ENCODE assay signal across 15 cellular contexts in the genomic region with DNA sequence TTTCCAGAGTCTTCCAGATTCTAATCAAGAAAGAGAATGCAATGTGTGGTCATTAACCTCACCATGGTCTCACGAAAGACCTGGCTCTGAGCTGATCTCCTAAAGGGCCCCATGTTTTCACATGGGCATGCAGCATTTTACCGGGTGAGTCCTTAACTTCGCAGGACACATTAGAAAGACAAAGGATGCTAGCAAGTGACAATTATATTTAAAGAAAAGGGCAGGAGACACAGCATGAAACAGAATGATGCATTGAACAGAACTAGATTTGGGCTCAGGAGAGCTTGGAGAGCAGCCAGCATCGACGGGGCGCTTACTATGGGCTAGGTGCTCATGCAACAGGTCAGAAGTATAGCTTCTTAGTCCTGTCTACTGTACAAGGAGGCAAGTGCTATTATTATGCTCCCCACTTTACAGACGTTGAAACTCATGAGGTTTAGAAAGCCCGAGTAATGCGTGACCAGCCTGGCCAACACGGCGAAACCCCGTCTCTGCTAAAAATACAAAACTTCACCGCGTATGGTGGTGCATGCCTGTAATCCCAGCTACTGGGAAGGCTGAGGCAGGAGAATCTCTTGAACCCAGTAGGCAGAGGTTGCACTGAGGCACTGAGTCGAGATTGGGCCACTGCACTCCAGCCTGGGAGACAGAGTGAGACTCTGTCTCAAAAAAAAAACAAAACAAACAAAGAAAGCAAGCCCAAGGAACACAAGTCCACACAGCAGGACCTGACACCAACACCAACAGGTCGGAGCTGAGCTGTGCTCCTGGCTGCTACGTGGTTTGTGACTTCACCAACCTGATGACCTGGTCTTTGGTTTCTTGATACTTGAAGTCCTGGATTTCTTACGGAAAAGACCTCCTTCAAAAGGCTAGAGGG. TPM values are rescaled to one million over a fixed set of nuclear protein-coding genes. Genes with fewer than 3 reads are reported as not detected.
DNase-seq lines count a peak whose midpoint lies in the region; ATAC-seq and TF ChIP-seq lines count a peak whose summit lies in the region.
"Had no signal": no experiment of that assay in that cellular context is flagged by ENCODE, and none has a peak within 500 bp of the region (broad histone marks: within the 10 kb centered on the region; RNA-seq: fewer than 3 reads in every experiment).

No MANE protein-coding gene starts in this region.

- H3K36me3 Mint-ChIP-seq in Calu3 (ENCODE audit: insufficient read depth, unreplicated experiment) = peaks cover 88% of the 10 kb centered on the region
- H3K36me3 Mint-ChIP-seq in endothelial cell (ENCODE audit: low read depth, unreplicated experiment) = peaks cover 11% of the 10 kb centered on the region
- H3K36me3 Mint-ChIP-seq in HFFc6 (ENCODE audit: low read depth) = no peaks in the 10 kb centered on the region

- H3K4me1 Mint-ChIP-seq in Calu3 (ENCODE audit: low read depth, unreplicated experiment) = peaks cover 70% of the 10 kb centered on the region
- peaks cover 45% of the 10 kb centered on the region for H3K4me1 Mint-ChIP-seq in endothelial cell (ENCODE audit: unreplicated experiment)
- H3K4me1 Mint-ChIP-seq in HFFc6 (ENCODE audit: low read depth) = peaks cover 6% of the 10 kb centered on the region; the same call in 1 of the 2 replicates

- peak overlapping the region; percentile 96 for H3K27ac Mint-ChIP-seq in Calu3 (ENCODE audit: unreplicated experiment)
- H3K27ac Mint-ChIP-seq in endothelial cell (ENCODE audit: unreplicated experiment) = peak overlapping the region; percentile 61
- no peak overlapping the region for H3K27ac Mint-ChIP-seq in HFFc6

- H3K4me1 ChIP-seq in RWPE2 (ENCODE audit: insufficient read depth, poor library complexity, severe bottlenecking) (peaks cover 25% of the 10 kb centered on the region), skeletal muscle tissue (ENCODE audit: control insufficient read depth in 3 of 3, insufficient read depth in 3 of 3, low read length in 3 of 3) (peaks cover 36 to 67% (median 38%) of the 10 kb centered on the region in 3 donors), foreskin keratinocyte (peaks cover 23% of the 10 kb centered on the region)
- H3K4me1 ChIP-seq: SJCRH30 had no signal

- H3K4me3 Mint-ChIP-seq in Calu3 (ENCODE audit: low read depth, unreplicated experiment) = no peak overlapping the region
- no peak overlapping the region for H3K4me3 Mint-ChIP-seq in endothelial cell (ENCODE audit: unreplicated experiment)
- no peak overlapping the region for H3K4me3 Mint-ChIP-seq in HFFc6
- H3K4me3 Mint-ChIP-seq: activated T-helper 17 cell treated with anti-CD3 and anti-CD28 coated beads, Interleukin-2, amount 50 U/mL, for 72 hours had no signal

- no peak for DNase-seq in Calu3
- DNase-seq in RWPE2 (ENCODE audit: low spot score) = no peak
- no peak for DNase-seq in endothelial cell (ENCODE audit: low spot score)
- no peak for DNase-seq in NCI-H1436 (lab: John Stamatoyannopoulos, UW)
- no peak for DNase-seq in HFFc6
- no peak for DNase-seq in foreskin keratinocyte
- DNase-seq: Caco-2, esophagus squamous epithelium, NCI-H187 treated with DMSO at 0.1 percent for 48 hours, SJCRH30, substantia nigra had no signal

- H3K27ac ChIP-seq in RWPE2 (ENCODE audit: poor library complexity, severe bottlenecking) (peak overlapping the region; percentile 88), skeletal muscle tissue (ENCODE audit: low read depth, low read length) (peak overlapping the region; percentile 99), foreskin keratinocyte (no peak overlapping the region)
- H3K27ac ChIP-seq: SJCRH30 had no signal

- H3K27me3 Mint-ChIP-seq in Calu3 (ENCODE audit: unreplicated experiment) = no peaks in the 10 kb centered on the region
- peaks cover 20% of the 10 kb centered on the region for H3K27me3 Mint-ChIP-seq in endothelial cell (ENCODE audit: unreplicated experiment)
- H3K27me3 Mint-ChIP-seq in HFFc6 (ENCODE audit: insufficient read depth) = peaks cover 4% of the 10 kb centered on the region
- H3K27me3 Mint-ChIP-seq: activated T-helper 17 cell treated with anti-CD3 and anti-CD28 coated beads, Interleukin-2, amount 50 U/mL, for 72 hours had no signal

- CTCF ChIA-PET in Calu3 (lab: Charles Lee) = interaction anchor here (2.5 to 3.3 kb wide), 3 partner anchors 11 to 49 kb away, joined by 16 to 33 read pairs (median 24); partner anchors contain the start of gene MBP

- TF ChIP-seq CTCF in Calu3 (IDR thresholded peaks at IDR 0.05; ENCODE audit: unreplicated experiment) (no peak), RWPE2 (IDR thresholded peaks at IDR 0.05; ENCODE audit: poor library complexity, severe bottlenecking) (no peak), endothelial cell (IDR thresholded peaks at IDR 0.05; ENCODE audit: unreplicated experiment) (no peak), HFFc6 (IDR thresholded peaks at IDR 0.05) (no peak), foreskin keratinocyte (conservative IDR thresholded peaks at IDR 0.05) (no peak)

- intact Hi-C loops in Calu3 (cut with micrococcal nuclease; ENCODE audit: unreplicated experiment) = no loop called here

- no peaks in the 10 kb centered on the region for H3K9me3 ChIP-seq in RWPE2 (ENCODE audit: severe bottlenecking)
- H3K9me3 ChIP-seq in skeletal muscle tissue (ENCODE audit: control insufficient read depth in 3 of 3, low read length in 3 of 3) = no peaks in the 10 kb centered on the region
- H3K9me3 ChIP-seq: Caco-2, esophagus squamous epithelium, right atrium auricular region, SJCRH30 had no signal

- no TSS peak for BruUV-seq in Calu3 (replicated peaks; lab: Mats Ljungman, UMichigan)

- H3K9me3 Mint-ChIP-seq in Calu3 (ENCODE audit: low read depth, unreplicated experiment) (peaks cover 6% of the 10 kb centered on the region), endothelial cell (ENCODE audit: unreplicated experiment) (no peaks in the 10 kb centered on the region), HFFc6 (no peaks in the 10 kb centered on the region)

- no peak for ATAC-seq in RWPE2 (ENCODE audit: low read depth)
- ATAC-seq in foreskin keratinocyte = no peak
- ATAC-seq: activated T-helper 17 cell treated with anti-CD3 and anti-CD28 coated beads, Interleukin-2, amount 50 U/mL, for 72 hours; K562 had no signal

- H3K27me3 ChIP-seq in RWPE2 (ENCODE audit: insufficient read depth, poor library complexity, severe bottlenecking) = no peaks in the 10 kb centered on the region
- H3K27me3 ChIP-seq in skeletal muscle tissue (ENCODE audit: control insufficient read depth in 3 of 3, insufficient read depth in 3 of 3, low read length in 3 of 3) = no peaks in the 10 kb centered on the region
- no peaks in the 10 kb centered on the region for H3K27me3 ChIP-seq in foreskin keratinocyte
- H3K27me3 ChIP-seq: esophagus squamous epithelium, right atrium auricular region, SJCRH30 had no signal

- H3K36me3 ChIP-seq in RWPE2 (ENCODE audit: low read depth) (0 out of 2 replicates have a peak, but pooled peaks cover 4% of the 10 kb centered on the region), skeletal muscle tissue (ENCODE audit: control insufficient read depth in 3 of 3, insufficient read depth in 3 of 3, low read length in 3 of 3) (peaks cover 4 to 7% (median 5%) of the 10 kb centered on the region in 3 donors)
- H3K36me3 ChIP-seq: right atrium auricular region, SJCRH30 had no signal

- H3K4me3 ChIP-seq in RWPE2 (ENCODE audit: severe bottlenecking) = no peak overlapping the region
- no peak overlapping the region for H3K4me3 ChIP-seq in skeletal muscle tissue (ENCODE audit: low read length in 3 of 3)
- H3K4me3 ChIP-seq: esophagus squamous epithelium, K562, right atrium auricular region, SJCRH30 had no signal

- H3K9ac ChIP-seq in skeletal muscle tissue (ENCODE audit: low read depth in 1 of 3, low read length in 3 of 3) = no peak overlapping the region

RNA-seq across cellular contexts. Expression of gene MBP, which starts 16.1 kb away (rescaled TPM):
- total RNA-seq in Calu3 (2022) = 221 and 257 TPM in 2 replicates
- total RNA-seq in endothelial cell (ENCODE audit: unreplicated experiment) = 9.7 TPM
- total RNA-seq in skeletal muscle tissue = 22.4 TPM
- under 1 TPM in 5 of 6 experiments, not detected in 1; 0.05 to 0.23 (median 0.12) TPM for total RNA-seq in HFFc6 (2021; fragmentation: NEBNext Ultra II Directional; extraction: Animal tissue kit (Norgen Biotek cat#: 25700))
- total RNA-seq in foreskin keratinocyte = 24.7 and 26.6 TPM in 2 replicates
- polyA plus RNA-seq in foreskin keratinocyte = 9.3 and 9.5 TPM in 2 replicates
- polyA plus RNA-seq: K562 had no signal
